ENCODE assay signal across 3 cellular contexts in genomic region chr2:205210494-205210893, GRCh38.
TF ChIP-seq lines count a peak whose summit lies in the region.

No MANE protein-coding gene starts in this region.

TF ChIP-seq in HepG2, 621 proteins besides CTCF, POLR2A, EP300 and RAD21 (continues in another document):
- TF ChIP-seq ZNF44 (CRISPR knock-in tag; IDR thresholded peaks at IDR 0.05) (no peak), ZNF503 (CRISPR knock-in tag; IDR thresholded peaks at IDR 0.05) (no peak), ZNF574 (CRISPR knock-in tag; IDR thresholded peaks at IDR 0.05) (no peak), HMGXB3 (CRISPR knock-in tag; IDR thresholded peaks at IDR 0.05; ENCODE audit: borderline replicate concordance) (no peak), GABPB1 (CRISPR knock-in tag; IDR thresholded peaks at IDR 0.05) (no peak), ZNF337 (CRISPR knock-in tag; IDR thresholded peaks at IDR 0.05; ENCODE audit: borderline replicate concordance, low read depth) (no peak)

TF ChIP-seq in A549, 52 proteins besides CTCF, POLR2A, EP300 and RAD21:
- TF ChIP-seq NFE2L2 (conservative IDR thresholded peaks at IDR 0.05; ENCODE audit: low read length) (no peak), NR3C1 (IDR thresholded peaks at IDR 0.05) (no peak), MAFK (IDR thresholded peaks at IDR 0.05; ENCODE audit: partially characterized antibody) (peak; percentile 32), ATOH8 (CRISPR knock-in tag; IDR thresholded peaks at IDR 0.05; ENCODE audit: low read depth) (no peak), HES2 (IDR thresholded peaks at IDR 0.05) (no peak), FOSL2 (IDR thresholded peaks at IDR 0.05) (no peak), FOSL2 (CRISPR knock-in tag; IDR thresholded peaks at IDR 0.05) (no peak), MYC (IDR thresholded peaks at IDR 0.05; ENCODE audit: borderline replicate concordance, low read length) (no peak)

TF ChIP-seq in IMR-90, 13 proteins besides CTCF, POLR2A, EP300 and RAD21:
- TF ChIP-seq MAFK (IDR thresholded peaks at IDR 0.05; ENCODE audit: low read depth, low read length): peak; percentile 63
- no peak for TF ChIP-seq CEBPB (IDR thresholded peaks at IDR 0.05; ENCODE audit: low read depth, low read length)
